In genomic region chr12:115228434-115228833, GRCh38 we compare ENCODE assay signal across 24 cellular contexts.
"Had no signal": no experiment of that assay in that cellular context is flagged by ENCODE, and none has a peak within 500 bp of the region (broad histone marks: within the 10 kb centered on the region; RNA-seq: fewer than 3 reads in every experiment).

No MANE protein-coding gene starts in this region.

- H3K4me3 ChIP-seq: coronary artery, gastrocnemius medialis, hepatocyte, left lung, prostate gland, right atrium auricular region, sigmoid colon, skin epidermis, thoracic aorta, tibial nerve, upper lobe of left lung had no signal

- H3K4me3 Mint-ChIP-seq: naive thymus-derived CD8-positive, alpha-beta T cell; nephron progenitor cell; stimulated activated naive B cell treated with anti-CD40 and anti-IgM and Interleukin-4, amounts not matched to agents 10 μg/mL and 1 μg/mL and 100 μg/mL, for 72 hours; stimulated activated naive CD8-positive, alpha-beta T cell treated with anti-CD3 and anti-CD28 coated beads, Interleukin-15, Interleukin-2, amounts not matched to agents 100 ng/mL and 50 ng/mL, for 24 hours had no signal

- H3K27me3 ChIP-seq: gastrocnemius medialis, hepatocyte, right atrium auricular region, sigmoid colon, tibial nerve, upper lobe of left lung had no signal

- H3K36me3 ChIP-seq: gastrocnemius medialis, left lung, prostate gland, right atrium auricular region, sigmoid colon, thoracic aorta, tibial nerve, upper lobe of left lung had no signal

- H3K79me2 ChIP-seq: hepatocyte had no signal

- H3K27ac ChIP-seq: coronary artery, left lung, prostate gland, sigmoid colon, skin epidermis, thoracic aorta, tibial nerve, upper lobe of left lung had no signal

- H3K9me3 ChIP-seq: gastrocnemius medialis, left lung, prostate gland, right atrium auricular region, sigmoid colon, thoracic aorta, tibial nerve, upper lobe of left lung had no signal

- H3K9me3 Mint-ChIP-seq: nephron progenitor cell; stimulated activated naive B cell treated with anti-CD40 and anti-IgM and Interleukin-4, amounts not matched to agents 10 μg/mL and 1 μg/mL and 100 μg/mL, for 72 hours; stimulated activated naive CD8-positive, alpha-beta T cell treated with anti-CD3 and anti-CD28 coated beads, Interleukin-15, Interleukin-2, amounts not matched to agents 100 ng/mL and 50 ng/mL, for 24 hours had no signal

- H2AFZ ChIP-seq: hepatocyte had no signal

- H3K36me3 Mint-ChIP-seq: naive thymus-derived CD8-positive, alpha-beta T cell; stimulated activated naive B cell treated with anti-CD40 and anti-IgM and Interleukin-4, amounts not matched to agents 10 μg/mL and 1 μg/mL and 100 μg/mL, for 72 hours had no signal

- H3K4me1 ChIP-seq: left lung, prostate gland, tibial nerve had no signal

- H3K4me1 Mint-ChIP-seq: naive thymus-derived CD8-positive, alpha-beta T cell; stimulated activated naive B cell treated with anti-CD40 and anti-IgM and Interleukin-4, amounts not matched to agents 10 μg/mL and 1 μg/mL and 100 μg/mL, for 72 hours had no signal

- ATAC-seq: gastrocnemius medialis; left cardiac atrium; left lung; naive thymus-derived CD8-positive, alpha-beta T cell; stimulated activated naive B cell treated with anti-CD40 and anti-IgM and Interleukin-4, amounts not matched to agents 10 μg/mL and 1 μg/mL and 100 μg/mL, for 72 hours had no signal

- H3K27ac Mint-ChIP-seq: naive thymus-derived CD8-positive, alpha-beta T cell; nephron progenitor cell; stimulated activated naive B cell treated with anti-CD40 and anti-IgM and Interleukin-4, amounts not matched to agents 10 μg/mL and 1 μg/mL and 100 μg/mL, for 72 hours; stimulated activated naive CD8-positive, alpha-beta T cell treated with anti-CD3 and anti-CD28 coated beads, Interleukin-15, Interleukin-2, amounts not matched to agents 100 ng/mL and 50 ng/mL, for 24 hours had no signal

- FAIRE-seq: urothelium cell line had no signal

- H3K27me3 Mint-ChIP-seq: naive thymus-derived CD8-positive, alpha-beta T cell; stimulated activated naive B cell treated with anti-CD40 and anti-IgM and Interleukin-4, amounts not matched to agents 10 μg/mL and 1 μg/mL and 100 μg/mL, for 72 hours; stimulated activated naive CD8-positive, alpha-beta T cell treated with anti-CD3 and anti-CD28 coated beads, Interleukin-15, Interleukin-2, amounts not matched to agents 100 ng/mL and 50 ng/mL, for 24 hours had no signal

- DNase-seq: dermis blood vessel endothelial cell; gastrocnemius medialis; head of caudate nucleus; left cardiac atrium; left lung; mesenchymal stem cell; midbrain; naive thymus-derived CD8-positive, alpha-beta T cell; nephron progenitor cell; nucleus accumbens; sigmoid colon; stimulated activated CD4-positive, alpha-beta T cell treated with anti-CD3 and anti-CD28 coated beads, Interleukin-15, amount 100 ng/mL, for 24 hours; stimulated activated CD4-positive, alpha-beta T cell treated with anti-CD3 and anti-CD28 coated beads, Interleukin-2, amount 100 ng/mL, for 48 hours; stimulated activated naive B cell treated with anti-CD40 and anti-IgM and Interleukin-4, amounts not matched to agents 10 μg/mL and 1 μg/mL and 100 μg/mL, for 72 hours; upper lobe of left lung had no signal

- H3K4me2 ChIP-seq: hepatocyte had no signal
